ENCODE assay signal across 31 cellular contexts in the genomic region with DNA sequence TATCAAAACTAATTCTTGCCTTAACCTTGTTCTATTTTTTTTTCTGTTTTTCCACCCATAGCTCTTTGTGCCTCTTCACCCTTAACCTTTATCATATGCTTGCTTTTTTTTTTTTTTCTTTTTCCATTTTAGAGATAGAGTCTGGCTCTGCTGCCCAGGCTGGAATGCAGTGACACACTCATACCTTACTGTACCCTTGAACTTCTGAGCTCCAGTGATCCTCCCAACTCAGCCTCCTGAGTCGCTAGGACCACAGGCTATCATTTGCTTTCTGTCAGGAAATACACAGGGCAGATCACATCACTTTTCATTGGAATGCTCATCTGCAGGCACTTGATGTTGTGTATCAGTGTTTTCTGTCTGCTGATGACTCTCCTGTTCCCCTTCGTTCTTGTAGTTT.
"Had no signal": no experiment of that assay in that cellular context is flagged by ENCODE, and none has a peak within 500 bp of the region (broad histone marks: within the 10 kb centered on the region; RNA-seq: fewer than 3 reads in every experiment).

No MANE protein-coding gene starts in this region.

- H3K4me3 Mint-ChIP-seq: naive thymus-derived CD4-positive, alpha-beta T cell; natural killer cell; nephron; neural progenitor cell; stimulated activated memory B cell treated with anti-CD40 and anti-IgM and Interleukin-4, amounts not matched to agents 10 μg/mL and 1 μg/mL and 100 μg/mL, for 72 hours; stimulated activated naive CD8-positive, alpha-beta T cell treated with anti-CD3 and anti-CD28 coated beads, Interleukin-15, amount 100 ng/mL, for 72 hours; type B pancreatic cell had no signal

- H3K27me3 ChIP-seq: neural progenitor cell, pancreas, spleen, suprapubic skin, testis, tibial artery, transverse colon, upper lobe of right lung, uterus had no signal

- H3K36me3 ChIP-seq: neural progenitor cell, pancreas, transverse colon, uterus had no signal

- H3K4me1 Mint-ChIP-seq: natural killer cell; nephron; stimulated activated naive CD8-positive, alpha-beta T cell treated with anti-CD3 and anti-CD28 coated beads, Interleukin-15, amount 100 ng/mL, for 72 hours had no signal

- H3K4me2 ChIP-seq: neural progenitor cell, smooth muscle cell had no signal

- H3K4me1 ChIP-seq: neural progenitor cell, psoas muscle, suprapubic skin, testis, tibial artery, transverse colon, upper lobe of right lung, uterus had no signal

- H3K4me3 ChIP-seq: neural progenitor cell, pancreas, psoas muscle, skin epidermis, smooth muscle cell, spleen, suprapubic skin, testis, tibial artery, transverse colon, upper lobe of right lung, uterus had no signal

- H3K27me3 Mint-ChIP-seq: naive thymus-derived CD4-positive, alpha-beta T cell; progenitor cell of endocrine pancreas; stimulated activated memory B cell treated with anti-CD40 and anti-IgM and Interleukin-4, amounts not matched to agents 10 μg/mL and 1 μg/mL and 100 μg/mL, for 72 hours; stimulated activated naive CD8-positive, alpha-beta T cell treated with anti-CD3 and anti-CD28 coated beads, Interleukin-15, amount 100 ng/mL, for 72 hours; type B pancreatic cell had no signal

- H3K36me3 Mint-ChIP-seq: natural killer cell had no signal

- H3K9me3 ChIP-seq: pancreas, psoas muscle, spleen, suprapubic skin, testis, tibial artery, transverse colon, upper lobe of right lung, uterus had no signal

- H3K27ac ChIP-seq: neural progenitor cell, pancreas, psoas muscle, skin epidermis, spleen, suprapubic skin, testis, tibial artery, transverse colon, upper lobe of right lung, uterus had no signal

- H3K27ac Mint-ChIP-seq: natural killer cell; nephron; neural progenitor cell; progenitor cell of endocrine pancreas; stimulated activated memory B cell treated with anti-CD40 and anti-IgM and Interleukin-4, amounts not matched to agents 10 μg/mL and 1 μg/mL and 100 μg/mL, for 72 hours; stimulated activated naive CD8-positive, alpha-beta T cell treated with anti-CD3 and anti-CD28 coated beads, Interleukin-15, amount 100 ng/mL, for 72 hours; type B pancreatic cell had no signal

- H3K9me3 Mint-ChIP-seq: naive thymus-derived CD4-positive, alpha-beta T cell; natural killer cell; nephron; neural progenitor cell; stimulated activated memory B cell treated with anti-CD40 and anti-IgM and Interleukin-4, amounts not matched to agents 10 μg/mL and 1 μg/mL and 100 μg/mL, for 72 hours; stimulated activated naive CD8-positive, alpha-beta T cell treated with anti-CD3 and anti-CD28 coated beads, Interleukin-15, amount 100 ng/mL, for 72 hours; type B pancreatic cell had no signal

- H3K9ac ChIP-seq: neural progenitor cell had no signal

- DNase-seq: naive thymus-derived CD4-positive, alpha-beta T cell; natural killer cell; nucleus accumbens; pancreas; posterior cingulate gyrus; psoas muscle; right cardiac atrium; spleen; stimulated activated CD4-positive, alpha-beta T cell treated with anti-CD3 and anti-CD28 coated beads, Interleukin-12 subunit alpha, Interleukin-12 subunit beta, amount 100 ng/mL, for 4 hours; stimulated activated CD4-positive, alpha-beta T cell treated with anti-CD3 and anti-CD28 coated beads, Interleukin-1b, Interleukin-23, amount 100 ng/mL, for 48 hours; stimulated activated CD4-positive, alpha-beta T cell treated with anti-CD3 and anti-CD28 coated beads, Interleukin-4, amount 100 ng/mL, for 1 hour; stimulated activated CD4-positive, alpha-beta T cell treated with anti-CD3 and anti-CD28 coated beads, Interleukin-4, amount 100 ng/mL, for 4 hours; stimulated activated CD8-positive, alpha-beta memory T cell treated with anti-CD3 and anti-CD28 coated beads, Interleukin-4, amount 100 ng/mL, for 48 hours; stimulated activated naive CD4-positive, alpha-beta T cell; stimulated activated naive CD8-positive, alpha-beta T cell treated with anti-CD3 and anti-CD28 coated beads, Interleukin-15, amount 100 ng/mL, for 72 hours; stimulated activated naive CD8-positive, alpha-beta T cell treated with anti-CD3 and anti-CD28 coated beads, Interleukin-15, Interleukin-2, amounts not matched to agents 100 U/mL and 50 U/mL, for 24 hours; substantia nigra; testis; tibial artery; transverse colon; upper lobe of right lung; uterus had no signal

- ATAC-seq: naive thymus-derived CD4-positive, alpha-beta T cell; natural killer cell; pancreas; psoas muscle; right cardiac atrium; sciatic nerve; stimulated activated memory B cell treated with anti-CD40 and anti-IgM and Interleukin-4, amounts not matched to agents 10 μg/mL and 1 μg/mL and 100 μg/mL, for 72 hours; stimulated activated naive CD8-positive, alpha-beta T cell treated with anti-CD3 and anti-CD28 coated beads, Interleukin-15, amount 100 ng/mL, for 72 hours; stimulated activated naive CD8-positive, alpha-beta T cell treated with anti-CD3 and anti-CD28 coated beads, Interleukin-15, Interleukin-2, amounts not matched to agents 100 U/mL and 50 U/mL, for 24 hours; upper lobe of right lung had no signal

- H2AFZ ChIP-seq: neural progenitor cell had no signal
